20 cellular contexts compared by ENCODE assay signal in genomic region chr4:148120216-148120615, GRCh38.
"Had no signal": no experiment of that assay in that cellular context is flagged by ENCODE, and none has a peak within 500 bp of the region (broad histone marks: within the 10 kb centered on the region; RNA-seq: fewer than 3 reads in every experiment).

No MANE protein-coding gene starts in this region.

- H3K4me1 ChIP-seq: prostate gland, vagina had no signal

- H3K4me3 ChIP-seq: gastrocnemius medialis, lung, prostate gland, right atrium auricular region, stomach, thyroid gland, vagina had no signal

- H3K36me3 ChIP-seq: gastrocnemius medialis, prostate gland, thyroid gland, vagina had no signal

- H3K27ac ChIP-seq: epithelial cell of prostate, gastrocnemius medialis, prostate gland, right atrium auricular region, stomach, thyroid gland, vagina had no signal

- ATAC-seq: esophagus mucosa; gastrocnemius medialis; naive thymus-derived CD4-positive, alpha-beta T cell; sciatic nerve; stimulated activated effector memory CD8-positive, alpha-beta T cell treated with anti-CD3 and anti-CD28 coated beads, Interleukin-12 subunit alpha, Interleukin-12 subunit beta, amount 100 ng/mL, for 72 hours had no signal

- DNase-seq: effector CD8-positive, alpha-beta T cell; endodermal cell; gastrocnemius medialis; head of caudate nucleus; naive thymus-derived CD4-positive, alpha-beta T cell; nucleus accumbens; stimulated activated CD4-positive, alpha-beta T cell treated with anti-CD3 and anti-CD28 coated beads, Interleukin-2, amount 100 ng/mL, for 24 hours; stimulated activated CD4-positive, alpha-beta T cell treated with anti-CD3 and anti-CD28 coated beads, Interleukin-4, amount 100 ng/mL, for 24 hours; stimulated activated naive CD4-positive, alpha-beta T cell treated with Interleukin-2 at 50 U/mL for 16 hours; stomach; thyroid gland; trophoblast cell had no signal

- H3K9me3 ChIP-seq: prostate gland, thyroid gland had no signal

- H3K27me3 ChIP-seq: gastrocnemius medialis, right atrium auricular region, stomach, thyroid gland, vagina had no signal
